ENCODE assay signal across 11 cellular contexts in genomic region chr9:93669116-93669957, GRCh38.
A peak's percentile ranks its signal among the peaks of the same experiment; 100 is the strongest.
DNase-seq lines count a peak whose midpoint lies in the region; ATAC-seq and TF ChIP-seq lines count a peak whose summit lies in the region.
"Had no signal": no experiment of that assay in that cellular context is flagged by ENCODE, and none has a peak within 500 bp of the region (broad histone marks: within the 10 kb centered on the region; RNA-seq: fewer than 3 reads in every experiment).

No MANE protein-coding gene starts in this region.

- no peaks in the 10 kb centered on the region for H3K27me3 Mint-ChIP-seq in activated CD8-positive, alpha-beta T cell treated with anti-CD3 and anti-CD28 coated beads, Interleukin-2, amount 10 ng/mL, durations not matched to agents 7 days and 5 days (ENCODE audit: low read depth)
- H3K27me3 Mint-ChIP-seq in activated CD8-positive, alpha-beta T cell treated with anti-CD3 and anti-CD28 coated beads for 36 hours, result no peaks in the 10 kb centered on the region
- no peaks in the 10 kb centered on the region for H3K27me3 Mint-ChIP-seq in activated CD4-positive, alpha-beta memory T cell treated with anti-CD3 and anti-CD28 coated beads for 36 hours
- no peaks in the 10 kb centered on the region for H3K27me3 Mint-ChIP-seq in effector memory CD8-positive, alpha-beta T cell

- peaks cover 5% of the 10 kb centered on the region for H3K36me3 Mint-ChIP-seq in activated CD8-positive, alpha-beta T cell treated with anti-CD3 and anti-CD28 coated beads, Interleukin-2, amount 10 ng/mL, durations not matched to agents 7 days and 5 days (ENCODE audit: low read depth)
- H3K36me3 Mint-ChIP-seq in activated CD8-positive, alpha-beta T cell treated with anti-CD3 and anti-CD28 coated beads for 36 hours (ENCODE audit: low read depth), result peaks cover 5% of the 10 kb centered on the region
- H3K36me3 Mint-ChIP-seq in activated CD4-positive, alpha-beta memory T cell treated with anti-CD3 and anti-CD28 coated beads for 36 hours, result peaks cover 9% of the 10 kb centered on the region
- peaks cover 12% of the 10 kb centered on the region for H3K36me3 Mint-ChIP-seq in effector memory CD8-positive, alpha-beta T cell (ENCODE audit: insufficient read depth)

- POLR2A ChIA-PET in activated CD8-positive, alpha-beta T cell treated with anti-CD3 and anti-CD28 coated beads, Interleukin-2, amount 10 ng/mL, durations not matched to agents 7 days and 5 days (lab: Charles Lee), result no interaction called here
- POLR2A ChIA-PET in activated CD8-positive, alpha-beta T cell treated with anti-CD3 and anti-CD28 coated beads for 36 hours (lab: Charles Lee), result no interaction called here
- POLR2A ChIA-PET in activated CD4-positive, alpha-beta memory T cell treated with anti-CD3 and anti-CD28 coated beads for 36 hours (lab: Charles Lee), result no interaction called here
- POLR2A ChIA-PET in GM10248 (lab: Yijun Ruan, JAX), result no interaction called here

- no peak overlapping the region for H2AFZ ChIP-seq in hepatocyte

- H4K20me1 ChIP-seq in hepatocyte (ENCODE audit: insufficient read depth, poor library complexity, severe bottlenecking), result no peaks in the 10 kb centered on the region

- intact Hi-C loops in activated CD8-positive, alpha-beta T cell treated with anti-CD3 and anti-CD28 coated beads for 36 hours (cut with micrococcal nuclease), result no loop called here
- intact Hi-C loops in activated CD4-positive, alpha-beta memory T cell treated with anti-CD3 and anti-CD28 coated beads for 36 hours (cut with micrococcal nuclease), result no loop called here
- intact Hi-C loops in sciatic nerve (cut with DNase I), result no loop called here

- H3K4me3 ChIP-seq in right atrium auricular region (no peak overlapping the region), hepatocyte (no peak overlapping the region)

- CTCF ChIA-PET in activated CD8-positive, alpha-beta T cell treated with anti-CD3 and anti-CD28 coated beads, Interleukin-2, amount 10 ng/mL, durations not matched to agents 7 days and 5 days (lab: Charles Lee), result no interaction called here
- CTCF ChIA-PET in activated CD8-positive, alpha-beta T cell treated with anti-CD3 and anti-CD28 coated beads for 36 hours (lab: Charles Lee), result no interaction called here
- CTCF ChIA-PET in activated CD4-positive, alpha-beta memory T cell treated with anti-CD3 and anti-CD28 coated beads for 36 hours (lab: Charles Lee), result no interaction called here
- CTCF ChIA-PET in GM10248 (lab: Yijun Ruan, JAX), result no interaction called here

- H3K27ac Mint-ChIP-seq in activated CD8-positive, alpha-beta T cell treated with anti-CD3 and anti-CD28 coated beads, Interleukin-2, amount 10 ng/mL, durations not matched to agents 7 days and 5 days, result no peak overlapping the region
- H3K27ac Mint-ChIP-seq in activated CD8-positive, alpha-beta T cell treated with anti-CD3 and anti-CD28 coated beads for 36 hours, result no peak overlapping the region
- no peak overlapping the region for H3K27ac Mint-ChIP-seq in activated CD4-positive, alpha-beta memory T cell treated with anti-CD3 and anti-CD28 coated beads for 36 hours
- H3K27ac Mint-ChIP-seq in effector memory CD8-positive, alpha-beta T cell, result no peak overlapping the region

- no peaks in the 10 kb centered on the region for H3K9me2 ChIP-seq in hepatocyte (replicated peaks; ENCODE audit: insufficient read depth)

- H3K27me3 ChIP-seq in right atrium auricular region (no peaks in the 10 kb centered on the region), hepatocyte (no peaks in the 10 kb centered on the region)

- 92% methylated on average over 15 of the region's 15 CpGs for WGBS in hepatocyte (ENCODE audit: low lambda C conversion rate, missing lambda C conversion rate)

- H3K9me3 Mint-ChIP-seq in activated CD8-positive, alpha-beta T cell treated with anti-CD3 and anti-CD28 coated beads, Interleukin-2, amount 10 ng/mL, durations not matched to agents 7 days and 5 days (ENCODE audit: insufficient read depth), result no peaks in the 10 kb centered on the region
- no peaks in the 10 kb centered on the region for H3K9me3 Mint-ChIP-seq in activated CD8-positive, alpha-beta T cell treated with anti-CD3 and anti-CD28 coated beads for 36 hours
- no peaks in the 10 kb centered on the region for H3K9me3 Mint-ChIP-seq in activated CD4-positive, alpha-beta memory T cell treated with anti-CD3 and anti-CD28 coated beads for 36 hours
- H3K9me3 Mint-ChIP-seq in effector memory CD8-positive, alpha-beta T cell, result no peaks in the 10 kb centered on the region

- TF ChIP-seq CTCF in activated CD8-positive, alpha-beta T cell treated with anti-CD3 and anti-CD28 coated beads for 36 hours (IDR thresholded peaks at IDR 0.05), result no peak
- TF ChIP-seq CTCF in right atrium auricular region (IDR thresholded peaks at IDR 0.05) (no peak), GM10248 (IDR thresholded peaks at IDR 0.05; ENCODE audit: control extremely low read depth, extremely low read depth, low read depth, missing control alignments) (no peak), hepatocyte (IDR thresholded peaks at IDR 0.05; ENCODE audit: poor library complexity) (no peak)

- H3K4me2 ChIP-seq in hepatocyte, result no peak overlapping the region

- H3K4me1 ChIP-seq in right atrium auricular region (no peaks in the 10 kb centered on the region), hepatocyte (ENCODE audit: insufficient read depth) (no peaks in the 10 kb centered on the region)

- H3K27ac ChIP-seq in right atrium auricular region (no peak overlapping the region), hepatocyte (no peak overlapping the region)

- DNase-seq in activated CD8-positive, alpha-beta T cell treated with anti-CD3 and anti-CD28 coated beads, Interleukin-2, amount 10 ng/mL, durations not matched to agents 7 days and 5 days, result no peak
- no peak for DNase-seq in activated CD8-positive, alpha-beta T cell treated with anti-CD3 and anti-CD28 coated beads for 36 hours
- peak; percentile 5 for DNase-seq in activated CD4-positive, alpha-beta memory T cell treated with anti-CD3 and anti-CD28 coated beads for 36 hours
- DNase-seq in right atrium auricular region (ENCODE audit: low spot score), result peak; percentile 48
- peak; percentile 39 for DNase-seq in sciatic nerve (ENCODE audit: low spot score)
- no peak for DNase-seq in GM10248 (ENCODE audit: extremely low spot score)
- DNase-seq in effector memory CD8-positive, alpha-beta T cell, result no peak
- no peak for DNase-seq in hepatocyte (ENCODE audit: low spot score)
- DNase-seq: DMS79, mammary epithelial cell, NCI-H748 treated with DMSO at 0.1 percent for 48 hours had no signal

- no peaks in the 10 kb centered on the region for H3K79me2 ChIP-seq in hepatocyte

- ATAC-seq in activated CD8-positive, alpha-beta T cell treated with anti-CD3 and anti-CD28 coated beads, Interleukin-2, amount 10 ng/mL, durations not matched to agents 7 days and 5 days, result peak; percentile 7
- ATAC-seq in activated CD8-positive, alpha-beta T cell treated with anti-CD3 and anti-CD28 coated beads for 36 hours, result no peak
- peak; percentile 11 for ATAC-seq in sciatic nerve
- no peak for ATAC-seq in effector memory CD8-positive, alpha-beta T cell (replicated peaks)

- H3K9me3 ChIP-seq in right atrium auricular region (no peaks in the 10 kb centered on the region), hepatocyte (ENCODE audit: low read depth) (no peaks in the 10 kb centered on the region)

- H3K4me3 Mint-ChIP-seq in activated CD8-positive, alpha-beta T cell treated with anti-CD3 and anti-CD28 coated beads, Interleukin-2, amount 10 ng/mL, durations not matched to agents 7 days and 5 days, result no peak overlapping the region
- H3K4me3 Mint-ChIP-seq in activated CD8-positive, alpha-beta T cell treated with anti-CD3 and anti-CD28 coated beads for 36 hours, result no peak overlapping the region
- no peak overlapping the region for H3K4me3 Mint-ChIP-seq in activated CD4-positive, alpha-beta memory T cell treated with anti-CD3 and anti-CD28 coated beads for 36 hours
- H3K4me3 Mint-ChIP-seq in effector memory CD8-positive, alpha-beta T cell, result no peak overlapping the region

- H3K36me3 ChIP-seq in right atrium auricular region (peaks cover 31% of the 10 kb centered on the region), hepatocyte (replicated peaks; ENCODE audit: insufficient read depth, low read depth) (no peaks in the 10 kb centered on the region)

- H3K4me1 Mint-ChIP-seq in activated CD8-positive, alpha-beta T cell treated with anti-CD3 and anti-CD28 coated beads, Interleukin-2, amount 10 ng/mL, durations not matched to agents 7 days and 5 days (ENCODE audit: low read depth), result no peaks in the 10 kb centered on the region
- H3K4me1 Mint-ChIP-seq in activated CD8-positive, alpha-beta T cell treated with anti-CD3 and anti-CD28 coated beads for 36 hours (ENCODE audit: low read depth), result no peaks in the 10 kb centered on the region
- no peaks in the 10 kb centered on the region for H3K4me1 Mint-ChIP-seq in activated CD4-positive, alpha-beta memory T cell treated with anti-CD3 and anti-CD28 coated beads for 36 hours (ENCODE audit: low read depth)
- H3K4me1 Mint-ChIP-seq in effector memory CD8-positive, alpha-beta T cell (ENCODE audit: low read depth in 2 of 2), result peaks cover 0 to 3% of the 10 kb centered on the region in 2 donors

Comparison
In these comparisons a context has a peak if more than half of its experiments do, and no peak if none do; other contexts are left out.
1. ATAC-seq: peak in activated CD8-positive, alpha-beta T cell treated with anti-CD3 and anti-CD28 coated beads, Interleukin-2, amount 10 ng/mL, durations not matched to agents 7 days and 5 days (single experiment) and sciatic nerve (single experiment); none in activated CD8-positive, alpha-beta T cell treated with anti-CD3 and anti-CD28 coated beads for 36 hours (single experiment) and effector memory CD8-positive, alpha-beta T cell (single experiment).
2. DNase-seq: peak in activated CD4-positive, alpha-beta memory T cell treated with anti-CD3 and anti-CD28 coated beads for 36 hours (single experiment), right atrium auricular region (single experiment) and sciatic nerve (single experiment); none in activated CD8-positive, alpha-beta T cell treated with anti-CD3 and anti-CD28 coated beads, Interleukin-2, amount 10 ng/mL, durations not matched to agents 7 days and 5 days (single experiment), activated CD8-positive, alpha-beta T cell treated with anti-CD3 and anti-CD28 coated beads for 36 hours (single experiment), GM10248 (single experiment), effector memory CD8-positive, alpha-beta T cell (0 of 3) and hepatocyte (single experiment).